In the genomic region with DNA sequence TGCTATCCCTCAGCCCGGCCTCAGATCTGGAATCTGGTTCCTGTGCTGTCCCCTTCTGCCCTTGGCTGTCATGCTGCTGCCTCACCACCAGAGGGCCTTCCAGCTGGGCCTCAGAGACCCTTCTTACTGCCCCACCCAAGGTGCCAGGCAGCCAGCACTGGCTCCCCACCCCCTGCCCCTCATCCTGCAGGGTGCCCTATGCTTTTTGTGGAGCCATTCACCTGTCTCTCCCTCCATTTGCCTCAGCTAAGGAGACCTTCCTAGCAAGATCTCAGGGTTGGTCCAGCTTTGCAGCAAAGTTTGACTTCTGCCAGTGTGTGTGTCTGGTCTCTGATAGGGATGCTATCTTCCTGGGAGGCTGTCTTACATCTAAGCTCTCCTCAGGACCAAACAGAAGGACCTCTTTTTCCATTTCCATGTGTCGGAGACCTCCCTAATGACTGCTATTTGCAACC, we compare ENCODE assay signal across 9 cellular contexts. TPM values are rescaled to one million over a fixed set of nuclear protein-coding genes. Genes with fewer than 3 reads are reported as not detected.
DNase-seq lines count a peak whose midpoint lies in the region; ATAC-seq, FAIRE-seq and TF ChIP-seq lines count a peak whose summit lies in the region.
"Had no signal": no experiment of that assay in that cellular context is flagged by ENCODE, and none has a peak within 500 bp of the region (broad histone marks: within the 10 kb centered on the region; RNA-seq: fewer than 3 reads in every experiment).

No MANE protein-coding gene starts in this region.

- in situ Hi-C loops in GM12878 (cut with MboI): no loop called here

- H3K27ac ChIP-seq in HL-60 (replicated peaks): no peak overlapping the region
- no peak overlapping the region for H3K27ac ChIP-seq in GM12878 (ENCODE audit: control insufficient read depth, insufficient read depth)
- H3K27ac ChIP-seq in lower lobe of right lung: no peak overlapping the region
- H3K27ac ChIP-seq in thyroid gland: no peak overlapping the region
- H3K27ac ChIP-seq: BLaER1 treated with 17β-estradiol and CSF1 and Interleukin-3, amounts not matched to agents 10 nM and 100 nM had no signal

- no peaks in the 10 kb centered on the region for H3K36me3 ChIP-seq in GM12878 (ENCODE audit: control insufficient read depth in 2 of 2, insufficient read depth in 2 of 2, low read length in 1 of 2)
- H3K36me3 ChIP-seq in lower lobe of right lung: no peaks in the 10 kb centered on the region
- H3K36me3 ChIP-seq in thyroid gland: no peaks in the 10 kb centered on the region
- H3K36me3 ChIP-seq: BLaER1 treated with 17β-estradiol and CSF1 and Interleukin-3, amounts not matched to agents 10 nM and 100 nM had no signal

- no peaks in the 10 kb centered on the region for H4K20me1 ChIP-seq in GM12878 (ENCODE audit: control insufficient read depth, insufficient read depth)

- TF ChIP-seq RAD21 in GM12878 (IDR thresholded peaks at IDR 0.05; ENCODE audit: insufficient read depth, low read depth, low read length): peak; percentile 54

- no peak overlapping the region for H3K4me3 Mint-ChIP-seq in T-helper 17 cell

- H3K27me3 Mint-ChIP-seq in T-helper 17 cell: peaks cover 60% of the 10 kb centered on the region

- ATAC-seq in T-helper 17 cell (peak; percentile 50), GM12878 (peak; percentile 71), lower lobe of right lung (peak; percentile 34 to 56)

- POLR2A ChIA-PET in GM12878 (lab: Charles Lee): interaction anchor here (0.5 to 0.6 kb wide), 2 partner anchors 49 to 443 kb away, joined by 3 to 4 read pairs; no protein-coding TSS in a partner anchor

- RAD21 ChIA-PET in GM12878 (lab: Charles Lee; ENCODE audit: unreplicated experiment): interaction anchor here (0.9 to 2.3 kb wide), 10 partner anchors 10 to 332 kb away, joined by 3 to 17 read pairs (median 5); a partner anchor contains a TSS

- peaks cover 5% of the 10 kb centered on the region for H3K36me3 Mint-ChIP-seq in T-helper 17 cell (ENCODE audit: low read depth)

- H3K4me1 ChIP-seq in GM12878 (ENCODE audit: control insufficient read depth, insufficient read depth, low read length): no peaks in the 10 kb centered on the region
- H3K4me1 ChIP-seq in lower lobe of right lung: peaks cover 18% of the 10 kb centered on the region
- peaks cover 9 to 24% of the 10 kb centered on the region in 2 donors for H3K4me1 ChIP-seq in thyroid gland

- intact Hi-C loops in GM12878 (cut with micrococcal nuclease; ENCODE audit: unreplicated experiment) (loop anchor here (2.0 kb wide), 1 partner anchor 61 kb away; no protein-coding TSS in a partner anchor), lower lobe of right lung (cut with DNase I) (no loop called here), thyroid gland (cut with DNase I) (no loop called here)

- SMC1A ChIA-PET in GM12878 (lab: Charles Lee; ENCODE audit: uncharacterized antibody, unreplicated experiment): interaction anchor here (1.0 to 3.7 kb wide), 10 partner anchors 10 to 332 kb away, joined by 3 to 15 read pairs (median 4); a partner anchor contains a TSS

- peaks cover 12% of the 10 kb centered on the region for H3K4me1 Mint-ChIP-seq in T-helper 17 cell

- no peak overlapping the region for H3K27ac Mint-ChIP-seq in T-helper 17 cell

- no TSS peak for BruUV-seq in GM12878 (replicated peaks; lab: Mats Ljungman, UMichigan)

- TF ChIP-seq POLR2A in GM12878 (IDR thresholded peaks at IDR 0.05; ENCODE audit: low read depth, low read length) (no peak), thyroid gland (IDR thresholded peaks at IDR 0.05) (no peak)

- no peak overlapping the region for H3K9ac ChIP-seq in GM12878 (ENCODE audit: control insufficient read depth, insufficient read depth, low read length)
- H3K9ac ChIP-seq: BLaER1 treated with 17β-estradiol and CSF1 and Interleukin-3, amounts not matched to agents 10 nM and 100 nM had no signal

- no peaks in the 10 kb centered on the region for H3K79me2 ChIP-seq in GM12878 (ENCODE audit: control insufficient read depth, insufficient read depth, low read length)

- H2AFZ ChIP-seq in GM12878 (ENCODE audit: control insufficient read depth, low read depth, low read length): no peak overlapping the region

- no peak overlapping the region for H3K4me3 ChIP-seq in HL-60 (replicated peaks; ENCODE audit: insufficient read depth, low read length)
- no peak overlapping the region for H3K4me3 ChIP-seq in GM12878
- no peak overlapping the region for H3K4me3 ChIP-seq in lower lobe of right lung
- H3K4me3 ChIP-seq in thyroid gland (replicated peaks in 1 of 3): no peak overlapping the region
- H3K4me3 ChIP-seq: BLaER1 treated with 17β-estradiol and CSF1 and Interleukin-3, amounts not matched to agents 10 nM and 100 nM had no signal

- H3K9me3 ChIP-seq in T-helper 17 cell (ENCODE audit: control insufficient read depth, low read length, poor library complexity, severe bottlenecking) (no peaks in the 10 kb centered on the region), GM12878 (replicated peaks; ENCODE audit: control insufficient read depth, insufficient read depth, low read length) (no peaks in the 10 kb centered on the region), lower lobe of right lung (no peaks in the 10 kb centered on the region), thyroid gland (no peaks in the 10 kb centered on the region)
- H3K9me3 ChIP-seq: BLaER1 treated with 17β-estradiol and CSF1 and Interleukin-3, amounts not matched to agents 10 nM and 100 nM had no signal

- WGBS in GM12878 (ENCODE audit: insufficient coverage, insufficient replicate concordance, low lambda C conversion rate, missing lambda C conversion rate): 3% methylated on average over 2 of the region's 2 CpGs
- WGBS in thyroid gland, 2 donors: 61 to 65% methylated on average over 2 of the region's 2 CpGs

- TF ChIP-seq CTCF in HL-60 (IDR thresholded peaks at IDR 0.05; ENCODE audit: insufficient read depth, low read length): peak; percentile 89
- peak; percentile 72 to 98 (median 74) for TF ChIP-seq CTCF in GM12878 (IDR thresholded peaks at IDR 0.05 in 2 of 3, conservative IDR thresholded peaks at IDR 0.05 in 1 of 3; ENCODE audit: control insufficient read depth in 2 of 3, extremely low read depth in 1 of 3, insufficient read depth in 1 of 3, low read depth in 3 of 3, low read length in 3 of 3)
- peak; percentile 81 for TF ChIP-seq CTCF in lower lobe of right lung (IDR thresholded peaks at IDR 0.05)
- TF ChIP-seq CTCF in thyroid gland (IDR thresholded peaks at IDR 0.05): peak; percentile 45 to 77 (median 56)

- peaks cover 43% of the 10 kb centered on the region for H3K27me3 ChIP-seq in HL-60 (ENCODE audit: insufficient read depth, poor library complexity, severe bottlenecking)
- peaks cover 16 to 18% of the 10 kb centered on the region in 2 experiments for H3K27me3 ChIP-seq in GM12878 (replicated peaks in 1 of 2; ENCODE audit: control insufficient read depth in 2 of 2, insufficient read depth in 2 of 2, low read length in 1 of 2)
- peaks cover 50% of the 10 kb centered on the region for H3K27me3 ChIP-seq in lower lobe of right lung (ENCODE audit: low read depth)
- H3K27me3 ChIP-seq in thyroid gland: peaks cover 6% of the 10 kb centered on the region

- DNase-seq in NCI-H2029 (lab: John Stamatoyannopoulos, UW) (peak; percentile 36), NCI-H2029 treated with DMSO at 0.1 percent for 48 hours (lab: John Stamatoyannopoulos, UW) (no peak), HL-60 (ENCODE audit: low read depth in 1 of 2, low spot score in 1 of 2) (peak in 1 of 2 experiments; percentile 24), T-helper 17 cell (peak; percentile 35 to 40 (median 39)), GM12878 (ENCODE audit: low read depth, low spot score) (no peak), lower lobe of right lung (no peak), thyroid gland (peak in 1 of 2 donors; percentile 13), NCI-H187 treated with DMSO at 0.1 percent for 48 hours (lab: John Stamatoyannopoulos, UW) (no peak)

- CTCF ChIA-PET in GM12878 (lab: Yijun Ruan, JAX): interaction anchor here (0.6 to 4.4 kb wide), 32 partner anchors 10 to 335 kb away, joined by 3 to 69 read pairs (median 4); a partner anchor contains a TSS

- no peak overlapping the region for H3K4me2 ChIP-seq in GM12878 (ENCODE audit: control insufficient read depth, insufficient read depth)

- no peak for TF ChIP-seq EP300 in GM12878 (IDR thresholded peaks at IDR 0.05; ENCODE audit: borderline replicate concordance in 1 of 2, control insufficient read depth in 1 of 2, low read depth in 2 of 2, low read length in 2 of 2)

- FAIRE-seq in GM12878 (lab: Jason Lieb, UNC): peak; percentile 91

RNA-seq across cellular contexts. Expression of a gene that starts 1.9 kb away (rescaled TPM):
- total RNA-seq in T-helper 17 cell (not detected), GM12878 (2014; rRNA removed) (not detected in 2 replicates), GM12878 (2014; rRNA removed; fragmentation: Illumina TruSeq; extraction: Trizol) (not detected in 2 replicates), GM12878 (2021) (not detected in 2 replicates), lower lobe of right lung (0.47 TPM), thyroid gland (under 1 TPM in 3 of 4 donors, not detected in 1; 0.42 to 0.88 (median 0.45) TPM)
- not detected in 2 replicates for total RNA-seq in GM12878 (2013; cell fraction: nucleolus; rRNA removed)
- polyA plus RNA-seq in GM12878 (2011; ENCODE audit: low read depth): not detected
- polyA plus RNA-seq in GM12878 (2011; rRNA removed) (0.03 TPM in 1 of 2 replicates, not detected in the other), GM12878 (2014; fragmentation: Illumina TruSeq; extraction: Trizol) (not detected in 2 replicates), GM12878 (2014; fragmentation: Nextera tagmentation; extraction: Ambion mirVana) (not detected), GM12878 (2014; rRNA removed) (not detected in 2 replicates), GM12878 (2016; fragmentation: Nextera tagmentation; extraction: Ambion mirVana) (under 1 TPM in 1 of 2 experiments, not detected in 1; 0.09 TPM)
- polyA plus RNA-seq in GM12878 (2011; cell fraction: cytosol; rRNA removed): 0.03 TPM in 1 of 2 replicates, not detected in the other
- polyA plus RNA-seq in GM12878 (2011; cell fraction: nucleus; rRNA removed): 0.64 and 1.1 TPM in 2 replicates
- polyA plus RNA-seq in GM12878 (2012): 0.08 TPM in 1 of 2 replicates, not detected in the other
- polyA minus RNA-seq in GM12878 (2011; rRNA and poly(A)+ RNA removed): not detected in 2 replicates
- polyA minus RNA-seq in GM12878 (2011; cell fraction: cytosol; rRNA and poly(A)+ RNA removed): not detected in 2 replicates
- 0.38 TPM in 1 of 2 replicates, not detected in the other for polyA minus RNA-seq in GM12878 (2011; cell fraction: nucleus; rRNA and poly(A)+ RNA removed)

RNA-seq across cellular contexts. Expression of a gene that starts 21.3 kb away (rescaled TPM):
- total RNA-seq in T-helper 17 cell (10 to 100 TPM; 17.6 to 24.1 TPM), GM12878 (2014; rRNA removed) (39.6 and 47.5 TPM in 2 replicates), GM12878 (2014; rRNA removed; fragmentation: Illumina TruSeq; extraction: Trizol) (20.9 and 21.2 TPM in 2 replicates), GM12878 (2021) (44.5 and 44.9 TPM in 2 replicates), lower lobe of right lung (30.1 TPM), thyroid gland (10 to 100 TPM; 49.2 to 87.3 (median 66.8) TPM)
- 59.6 and 62.8 TPM in 2 replicates for total RNA-seq in GM12878 (2013; cell fraction: nucleolus; rRNA removed)
- 26.6 TPM for polyA plus RNA-seq in GM12878 (2011; ENCODE audit: low read depth)
- polyA plus RNA-seq in GM12878 (2011; rRNA removed) (15.8 and 29.0 TPM in 2 replicates), GM12878 (2014; fragmentation: Illumina TruSeq; extraction: Trizol) (25.5 and 36.0 TPM in 2 replicates), GM12878 (2014; fragmentation: Nextera tagmentation; extraction: Ambion mirVana) (10 to 100 TPM; 13.6 to 16.0 TPM), GM12878 (2014; rRNA removed) (42.9 and 45.1 TPM in 2 replicates), GM12878 (2016; fragmentation: Nextera tagmentation; extraction: Ambion mirVana) (10 to 100 TPM; 82.9 to 84.7 TPM)
- polyA plus RNA-seq in GM12878 (2011; cell fraction: cytosol; rRNA removed): 54.5 and 60.6 TPM in 2 replicates
- polyA plus RNA-seq in GM12878 (2011; cell fraction: nucleus; rRNA removed): 70.1 and 85.0 TPM in 2 replicates
- 38.4 and 41.0 TPM in 2 replicates for polyA plus RNA-seq in GM12878 (2012)
- polyA minus RNA-seq in GM12878 (2011; rRNA and poly(A)+ RNA removed): 94.2 and 111 TPM in 2 replicates
- polyA minus RNA-seq in GM12878 (2011; cell fraction: cytosol; rRNA and poly(A)+ RNA removed): 22.0 and 29.8 TPM in 2 replicates
- polyA minus RNA-seq in GM12878 (2011; cell fraction: nucleus; rRNA and poly(A)+ RNA removed): 54.0 and 65.6 TPM in 2 replicates

RNA-seq across cellular contexts. Expression of a gene that starts 22.0 kb away (rescaled TPM):
- total RNA-seq in T-helper 17 cell: under 1 TPM; 0.45 to 0.65 TPM
- total RNA-seq in GM12878 (2013; cell fraction: nucleolus; rRNA removed): 3.7 and 3.8 TPM in 2 replicates
- total RNA-seq in GM12878 (2014; rRNA removed): 17.8 and 19.2 TPM in 2 replicates
- total RNA-seq in GM12878 (2014; rRNA removed; fragmentation: Illumina TruSeq; extraction: Trizol): 7.8 and 8.8 TPM in 2 replicates
- total RNA-seq in GM12878 (2021): 10.2 and 11.9 TPM in 2 replicates
- 2.5 TPM for polyA plus RNA-seq in GM12878 (2011; ENCODE audit: low read depth)
- 5.0 and 9.4 TPM in 2 replicates for polyA plus RNA-seq in GM12878 (2011; rRNA removed)
- 22.1 and 24.4 TPM in 2 replicates for polyA plus RNA-seq in GM12878 (2011; cell fraction: cytosol; rRNA removed)
- polyA plus RNA-seq in GM12878 (2011; cell fraction: nucleus; rRNA removed): 10.5 and 11.1 TPM in 2 replicates
- polyA plus RNA-seq in GM12878 (2012): 6.1 and 6.7 TPM in 2 replicates
- 3.3 and 7.5 TPM in 2 replicates for polyA plus RNA-seq in GM12878 (2014; fragmentation: Illumina TruSeq; extraction: Trizol)
- polyA plus RNA-seq in GM12878 (2014; fragmentation: Nextera tagmentation; extraction: Ambion mirVana): 10 to 100 TPM; 18.7 to 19.2 TPM
- 18.7 and 19.6 TPM in 2 replicates for polyA plus RNA-seq in GM12878 (2014; rRNA removed)
- polyA plus RNA-seq in GM12878 (2016; fragmentation: Nextera tagmentation; extraction: Ambion mirVana): 10 to 100 TPM; 23.3 to 26.8 TPM
- 9.7 and 14.3 TPM in 2 replicates for polyA minus RNA-seq in GM12878 (2011; rRNA and poly(A)+ RNA removed)
- polyA minus RNA-seq in GM12878 (2011; cell fraction: cytosol; rRNA and poly(A)+ RNA removed): 3.7 and 4.8 TPM in 2 replicates
- 4.1 and 5.2 TPM in 2 replicates for polyA minus RNA-seq in GM12878 (2011; cell fraction: nucleus; rRNA and poly(A)+ RNA removed)
- 2.6 TPM for total RNA-seq in lower lobe of right lung
- 10 to 100 TPM in 3 of 4 donors, 1 to 10 TPM in 1; 9.4 to 17.1 (median 13.5) TPM for total RNA-seq in thyroid gland

RNA-seq across cellular contexts. Expression of a gene that starts 33.8 kb away (rescaled TPM):
- total RNA-seq in T-helper 17 cell (under 1 TPM; 0.20 to 0.31 TPM), GM12878 (2014; rRNA removed) (0.56 and 0.76 TPM in 2 replicates), GM12878 (2014; rRNA removed; fragmentation: Illumina TruSeq; extraction: Trizol) (0.32 and 0.45 TPM in 2 replicates), GM12878 (2021) (1.4 and 1.9 TPM in 2 replicates), lower lobe of right lung (not detected), thyroid gland (not detected)
- 0.37 TPM in 1 of 2 replicates, not detected in the other for total RNA-seq in GM12878 (2013; cell fraction: nucleolus; rRNA removed)
- polyA plus RNA-seq in GM12878 (2011; ENCODE audit: low read depth): 0.28 TPM
- polyA plus RNA-seq in GM12878 (2011; rRNA removed) (0.16 TPM in 1 of 2 replicates, not detected in the other), GM12878 (2014; fragmentation: Illumina TruSeq; extraction: Trizol) (0.17 and 0.90 TPM in 2 replicates), GM12878 (2014; fragmentation: Nextera tagmentation; extraction: Ambion mirVana) (under 1 TPM; 0.06 to 0.24 TPM), GM12878 (2014; rRNA removed) (0.88 and 1.1 TPM in 2 replicates), GM12878 (2016; fragmentation: Nextera tagmentation; extraction: Ambion mirVana) (under 1 TPM in 1 of 2 experiments, not detected in 1; 0.11 TPM)
- polyA plus RNA-seq in GM12878 (2011; cell fraction: cytosol; rRNA removed): 0.28 and 0.35 TPM in 2 replicates
- polyA plus RNA-seq in GM12878 (2011; cell fraction: nucleus; rRNA removed): 0.16 and 0.63 TPM in 2 replicates
- 0.15 and 0.22 TPM in 2 replicates for polyA plus RNA-seq in GM12878 (2012)
- polyA minus RNA-seq in GM12878 (2011; rRNA and poly(A)+ RNA removed): 0.22 and 0.77 TPM in 2 replicates
- polyA minus RNA-seq in GM12878 (2011; cell fraction: cytosol; rRNA and poly(A)+ RNA removed): not detected in 2 replicates
- polyA minus RNA-seq in GM12878 (2011; cell fraction: nucleus; rRNA and poly(A)+ RNA removed): 0.24 and 1.5 TPM in 2 replicates

RNA-seq across cellular contexts. Expression of a gene that starts 41.5 kb away (rescaled TPM):
- total RNA-seq in T-helper 17 cell (100 to 1,000 TPM; 118 to 120 TPM), GM12878 (2014; rRNA removed) (46.6 and 49.4 TPM in 2 replicates), GM12878 (2014; rRNA removed; fragmentation: Illumina TruSeq; extraction: Trizol) (25.7 and 25.8 TPM in 2 replicates), GM12878 (2021) (56.1 and 61.8 TPM in 2 replicates), lower lobe of right lung (60.7 TPM), thyroid gland (10 to 100 TPM; 51.1 to 83.4 (median 72.6) TPM)
- 51.7 and 54.6 TPM in 2 replicates for total RNA-seq in GM12878 (2013; cell fraction: nucleolus; rRNA removed)
- polyA plus RNA-seq in GM12878 (2011; ENCODE audit: low read depth): 21.7 TPM
- polyA plus RNA-seq in GM12878 (2011; rRNA removed) (30.8 and 44.4 TPM in 2 replicates), GM12878 (2014; fragmentation: Illumina TruSeq; extraction: Trizol) (21.0 and 36.9 TPM in 2 replicates), GM12878 (2014; fragmentation: Nextera tagmentation; extraction: Ambion mirVana) (1 to 10 TPM; 6.1 to 8.1 TPM), GM12878 (2014; rRNA removed) (70.6 and 81.7 TPM in 2 replicates), GM12878 (2016; fragmentation: Nextera tagmentation; extraction: Ambion mirVana) (10 to 100 TPM; 66.8 to 71.3 TPM)
- polyA plus RNA-seq in GM12878 (2011; cell fraction: cytosol; rRNA removed): 54.9 and 80.9 TPM in 2 replicates
- 273 and 282 TPM in 2 replicates for polyA plus RNA-seq in GM12878 (2011; cell fraction: nucleus; rRNA removed)
- polyA plus RNA-seq in GM12878 (2012): 40.9 and 45.8 TPM in 2 replicates
- 53.6 and 96.3 TPM in 2 replicates for polyA minus RNA-seq in GM12878 (2011; rRNA and poly(A)+ RNA removed)
- polyA minus RNA-seq in GM12878 (2011; cell fraction: cytosol; rRNA and poly(A)+ RNA removed): 22.8 and 23.0 TPM in 2 replicates
- 96.4 and 138 TPM in 2 replicates for polyA minus RNA-seq in GM12878 (2011; cell fraction: nucleus; rRNA and poly(A)+ RNA removed)

Comparison
In these comparisons a context has a peak if more than half of its experiments do, and no peak if none do; other contexts are left out.
1. DNase-seq: peak in NCI-H2029 (single experiment) and T-helper 17 cell (3 of 3); none in NCI-H2029 treated with DMSO at 0.1 percent for 48 hours (single experiment), GM12878 (single experiment), lower lobe of right lung (single experiment) and NCI-H187 treated with DMSO at 0.1 percent for 48 hours (single experiment).
2. Peak in every context shown above with its lines, with median percentiles within 50 percentile points of each other: CTCF ChIP-seq and ATAC-seq.